32 cellular contexts compared by ENCODE assay signal in the genomic region with DNA sequence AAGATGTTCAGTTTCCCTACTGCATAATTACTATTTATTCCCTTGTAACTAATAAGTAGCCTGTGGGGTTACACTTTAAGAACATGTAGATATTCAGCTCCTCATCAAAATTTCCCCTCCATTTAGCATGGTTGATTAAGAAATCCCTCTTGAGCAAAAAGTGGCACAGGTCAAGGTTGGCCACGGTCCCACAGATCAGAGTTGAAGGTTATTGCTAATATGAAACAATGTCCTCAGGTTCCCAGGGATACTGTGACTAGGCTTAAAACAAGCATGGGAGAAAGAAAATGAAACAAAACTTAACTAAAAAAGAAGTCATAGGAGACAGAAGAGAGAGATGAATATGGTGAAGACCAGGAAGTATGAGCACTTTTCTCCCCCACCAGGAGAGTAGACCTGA.
"Had no signal": no experiment of that assay in that cellular context is flagged by ENCODE, and none has a peak within 500 bp of the region (broad histone marks: within the 10 kb centered on the region; RNA-seq: fewer than 3 reads in every experiment).

No MANE protein-coding gene starts in this region.

- H3K4me1 ChIP-seq: adrenal gland, body of pancreas, breast epithelium had no signal

- H3K36me3 ChIP-seq: adrenal gland, brain microvascular endothelial cell, breast epithelium had no signal

- ATAC-seq: activated CD8-positive, alpha-beta T cell treated with anti-CD3 and anti-CD28 coated beads for 36 hours; activated naive CD4-positive, alpha-beta T cell treated with anti-CD3 and anti-CD28 coated beads, Interleukin-2, amount 50 U/mL, for 72 hours; activated T-cell treated with anti-CD3 and anti-CD28 coated beads, Interleukin-2, amount 50 U/mL, for 4 hours; activated T-cell treated with anti-CD3 and anti-CD28 coated beads, Interleukin-2, amount 50 U/mL, for 72 hours; activated T-helper 17 cell treated with anti-CD3 and anti-CD28 coated beads, Interleukin-2, amount 50 U/mL, for 72 hours; body of pancreas had no signal

- H3K27ac ChIP-seq: adrenal gland, body of pancreas, brain microvascular endothelial cell, breast epithelium, VCaP had no signal

- DNase-seq: activated B cell treated with CpG ODN at 0.5 μM for 24 hours; activated CD4-positive, alpha-beta memory T cell treated with anti-CD3 and anti-CD28 coated beads for 36 hours; activated CD4-positive, alpha-beta T cell treated with anti-CD3 and anti-CD28 coated beads for 4 hours; activated CD4-positive, alpha-beta T cell treated with anti-CD3 and anti-CD28 coated beads, Interleukin-2, amount 10 ng/mL, durations not matched to agents 24 days and 14 days; activated CD4-positive, alpha-beta T cell treated with anti-CD3 and anti-CD28 coated beads, Interleukin-2, amount 50 U/mL, for 1 hour; activated CD4-positive, alpha-beta T cell treated with anti-CD3 and anti-CD28 coated beads, Interleukin-2, amount 50 U/mL, for 4 hours; activated CD4-positive, CD25-positive, alpha-beta regulatory T cell treated with anti-CD3 and anti-CD28 coated beads, Interleukin-2, amount 50 U/mL, for 72 hours; activated CD8-positive, alpha-beta memory T cell treated with anti-CD3 and anti-CD28 coated beads, Interleukin-2, amount 50 U/mL, for 4 hours; activated CD8-positive, alpha-beta T cell treated with anti-CD3 and anti-CD28 coated beads for 36 hours; activated effector memory CD4-positive, alpha-beta T cell treated with anti-CD3 and anti-CD28 coated beads, Interleukin-2, amount 50 U/mL, for 16 hours; activated gamma-delta T cell treated with Interleukin-2 at 50 U/mL for 16 hours; activated naive CD4-positive, alpha-beta T cell; activated naive CD4-positive, alpha-beta T cell treated with anti-CD3 and anti-CD28 coated beads for 36 hours; activated naive CD4-positive, alpha-beta T cell treated with anti-CD3 and anti-CD28 coated beads, Interleukin-2, amount 50 U/mL, for 16 hours; activated naive CD8-positive, alpha-beta T cell treated with anti-CD3 and anti-CD28 coated beads for 36 hours; activated T-cell treated with anti-CD3 and anti-CD28 coated beads for 4 hours; activated T-cell treated with anti-CD3 and anti-CD28 coated beads, Interleukin-2, amount 50 U/mL, for 1 hour; activated T-cell treated with anti-CD3 and anti-CD28 coated beads, Interleukin-2, amount 50 U/mL, for 4 hours; activated T-cell treated with anti-CD3 and anti-CD28 coated beads, Interleukin-2, amount 50 U/mL, for 72 hours; adrenal gland; amniotic stem cell; aorta; body of pancreas; brain microvascular endothelial cell; central memory CD4-positive, alpha-beta T cell; T-helper 1 cell; T-helper 2 cell; T-helper 9 cell had no signal

- H3K4me3 ChIP-seq: adrenal gland, body of pancreas, breast epithelium had no signal

- H3K27me3 ChIP-seq: adrenal gland, body of pancreas, brain microvascular endothelial cell, breast epithelium had no signal

- H3K9me3 ChIP-seq: adrenal gland, body of pancreas, breast epithelium had no signal
